In the genomic region with DNA sequence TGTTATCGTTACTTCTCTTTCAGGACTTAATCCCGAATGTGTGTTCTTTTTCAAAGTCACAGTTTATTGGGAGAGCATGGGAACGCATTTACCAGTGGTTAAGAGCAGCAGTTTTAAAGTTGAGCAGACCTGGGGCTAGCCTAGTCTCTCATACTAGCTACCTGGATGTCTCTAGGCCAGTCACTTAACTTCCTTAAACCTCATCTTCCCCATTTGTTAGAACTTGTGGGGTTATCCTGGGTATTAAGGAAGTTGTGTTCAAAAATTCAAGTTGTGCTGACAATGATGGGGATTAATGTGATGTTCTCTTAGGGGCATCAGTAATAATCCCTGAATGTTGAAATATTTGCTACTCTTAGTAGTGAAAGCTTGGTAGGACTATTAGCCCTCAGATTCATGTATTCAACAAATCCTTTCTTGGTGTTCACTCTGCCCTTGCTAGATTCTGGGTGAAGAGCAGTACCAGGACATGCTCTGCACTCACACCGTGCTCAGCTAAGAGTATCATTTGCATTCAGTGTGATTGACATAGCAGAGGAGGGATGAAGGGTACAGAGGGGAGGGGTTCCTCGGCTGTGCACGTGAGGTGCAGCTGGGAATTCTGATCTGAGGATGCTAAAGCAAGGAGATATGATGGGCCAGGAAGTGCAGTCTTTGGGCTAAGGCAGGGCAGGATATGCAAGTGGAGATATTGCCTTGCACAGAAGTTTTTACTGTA, we compare ENCODE assay signal across 23 cellular contexts.
DNase-seq lines count a peak whose midpoint lies in the region; ATAC-seq and TF ChIP-seq lines count a peak whose summit lies in the region.
"Had no signal": no experiment of that assay in that cellular context is flagged by ENCODE, and none has a peak within 500 bp of the region (broad histone marks: within the 10 kb centered on the region; RNA-seq: fewer than 3 reads in every experiment).

No MANE protein-coding gene starts in this region.

- H3K4me3 Mint-ChIP-seq in WTC11 (no peak overlapping the region), nephron (no peak overlapping the region)
- H3K4me3 Mint-ChIP-seq in CD8-positive, alpha-beta memory T cell: no peak overlapping the region
- H3K4me3 Mint-ChIP-seq: CD4-positive, alpha-beta T cell; stimulated activated naive CD8-positive, alpha-beta T cell treated with anti-CD3 and anti-CD28 coated beads, Interleukin-15, Interleukin-2, amounts not matched to agents 100 ng/mL and 50 ng/mL, for 24 hours had no signal

- CTCF ChIA-PET in HEK293 (lab: Yijun Ruan, JAX) (interaction anchor here (0.7 kb wide), 1 partner anchor 61 kb away, joined by 3 read pairs; no protein-coding TSS in a partner anchor), WTC11 (lab: Charles Lee) (no interaction called here)
- CTCF ChIA-PET in CD8-positive, alpha-beta memory T cell (lab: Charles Lee): no interaction called here

- H3K36me3 Mint-ChIP-seq in WTC11 (peaks cover 2% of the 10 kb centered on the region; the same call in 1 of the 2 replicates), nephron (ENCODE audit: low read depth) (no peaks in the 10 kb centered on the region)
- no peaks in the 10 kb centered on the region for H3K36me3 Mint-ChIP-seq in CD8-positive, alpha-beta memory T cell

- peak; percentile 52 for DNase-seq in CD1c-positive myeloid dendritic cell (ENCODE audit: extremely low spot score)
- DNase-seq in WTC11 (ENCODE audit: low spot score): no peak
- DNase-seq in CD8-positive, alpha-beta memory T cell: no peak
- DNase-seq in HCEC 1CT: no peak
- no peak for DNase-seq in GM19240 (ENCODE audit: insufficient read length, low spot score)
- DNase-seq: activated CD4-positive, alpha-beta T cell treated with anti-CD3 and anti-CD28 coated beads, Interleukin-2, amount 50 U/mL, for 1 hour; activated T-cell treated with anti-CD3 and anti-CD28 coated beads, Interleukin-2, amount 50 U/mL, for 48 hours; CD4-positive, alpha-beta T cell; cerebellar nuclear complex; dorsolateral prefrontal cortex; EL; hypothalamus; mesendoderm; MM.1S; NCI-H2171; NCI-H524; RPMI8226 had no signal

- no peaks in the 10 kb centered on the region for H3K27me3 ChIP-seq in CD8-positive, alpha-beta memory T cell (ENCODE audit: insufficient read depth, low read length, poor library complexity, severe bottlenecking)
- H3K27me3 ChIP-seq: dorsolateral prefrontal cortex had no signal

- no peaks in the 10 kb centered on the region for H3K9me3 ChIP-seq in HEK293 (ENCODE audit: control insufficient read depth, insufficient read depth, low read depth, low read length)
- H3K9me3 ChIP-seq in CD8-positive, alpha-beta memory T cell (ENCODE audit: low read length): no peaks in the 10 kb centered on the region

- ATAC-seq in WTC11 (peak; percentile 67), HG02610 (IDR thresholded peaks at IDR 0.05; ENCODE audit: unreplicated experiment) (no peak)
- ATAC-seq: K562, SK-N-SH treated with all-trans-retinoic acid at 6 μM for 48 hours had no signal

- no peaks in the 10 kb centered on the region; the same call in 1 of the 2 replicates for H3K4me1 ChIP-seq in HEK293 (ENCODE audit: control insufficient read depth, insufficient read depth, low read length)
- H3K4me1 ChIP-seq in CD8-positive, alpha-beta memory T cell (ENCODE audit: insufficient read depth, low read length): no peaks in the 10 kb centered on the region

- H3K4me3 ChIP-seq in HEK293 (ENCODE audit: low read depth, low read length): no peak overlapping the region
- no peak overlapping the region for H3K4me3 ChIP-seq in CD8-positive, alpha-beta memory T cell (ENCODE audit: low read length)
- H3K4me3 ChIP-seq: dorsolateral prefrontal cortex, K562 had no signal

- TF ChIP-seq CTCF in HEK293 (tag by site-specific recombination; IDR thresholded peaks at IDR 0.05): no peak
- no peak for TF ChIP-seq CTCF in WTC11 (IDR thresholded peaks at IDR 0.05)
- no peak for TF ChIP-seq CTCF in nephron (IDR thresholded peaks at IDR 0.05; ENCODE audit: unreplicated experiment in 3 of 3)

- no peaks in the 10 kb centered on the region for H3K36me3 ChIP-seq in HEK293 (ENCODE audit: control insufficient read depth in 2 of 2, insufficient read depth in 1 of 2, low read length in 2 of 2)
- no peaks in the 10 kb centered on the region for H3K36me3 ChIP-seq in CD8-positive, alpha-beta memory T cell (ENCODE audit: insufficient read depth, low read length)

- H3K27ac Mint-ChIP-seq in WTC11 (no peak overlapping the region), nephron (peak overlapping the region in 2 of 3 experiments; percentile 6 to 18)
- no peak overlapping the region for H3K27ac Mint-ChIP-seq in CD8-positive, alpha-beta memory T cell
- H3K27ac Mint-ChIP-seq: CD4-positive, alpha-beta T cell; stimulated activated naive CD8-positive, alpha-beta T cell treated with anti-CD3 and anti-CD28 coated beads, Interleukin-15, Interleukin-2, amounts not matched to agents 100 ng/mL and 50 ng/mL, for 24 hours had no signal

- H3K27ac ChIP-seq in HEK293 (ENCODE audit: extremely low read depth, low read depth, low read length): no peak overlapping the region
- no peak overlapping the region for H3K27ac ChIP-seq in CD8-positive, alpha-beta memory T cell (ENCODE audit: low read depth, low read length)

- POLR2A ChIA-PET in HEK293 (lab: Yijun Ruan, JAX) (no interaction called here), WTC11 (lab: Charles Lee) (no interaction called here)
- POLR2A ChIA-PET in CD8-positive, alpha-beta memory T cell (lab: Charles Lee): no interaction called here

- H3K27me3 Mint-ChIP-seq in WTC11 (ENCODE audit: low read depth): no peaks in the 10 kb centered on the region
- H3K27me3 Mint-ChIP-seq in nephron (ENCODE audit: low read depth): no peaks in the 10 kb centered on the region
- H3K27me3 Mint-ChIP-seq in CD8-positive, alpha-beta memory T cell: peaks cover under 1 to 23% of the 10 kb centered on the region in 2 donors
- H3K27me3 Mint-ChIP-seq: CD4-positive, alpha-beta T cell had no signal

- peaks cover 61% of the 10 kb centered on the region for H3K4me1 Mint-ChIP-seq in WTC11
- peaks cover 51% of the 10 kb centered on the region for H3K4me1 Mint-ChIP-seq in nephron
- no peaks in the 10 kb centered on the region for H3K4me1 Mint-ChIP-seq in CD8-positive, alpha-beta memory T cell

- H3K9me3 Mint-ChIP-seq in WTC11: peaks cover 3% of the 10 kb centered on the region; the same call in 1 of the 2 replicates
- no peaks in the 10 kb centered on the region for H3K9me3 Mint-ChIP-seq in nephron
- peaks cover 0 to 3% (median 0%) of the 10 kb centered on the region in 5 donors for H3K9me3 Mint-ChIP-seq in CD8-positive, alpha-beta memory T cell
- H3K9me3 Mint-ChIP-seq: CD4-positive, alpha-beta T cell had no signal

TF ChIP-seq in HEK293, 187 proteins besides CTCF, POLR2A, EP300 and RAD21:
- TF ChIP-seq FEZF1 (tag by site-specific recombination; IDR thresholded peaks at IDR 0.05) (no peak), ZNF529 (tag by site-specific recombination; IDR thresholded peaks at IDR 0.05; ENCODE audit: insufficient replicate concordance) (peak; percentile 26)

TF ChIP-seq in WTC11, 78 proteins besides CTCF, POLR2A, EP300 and RAD21:
- no peak for TF ChIP-seq IRF2 (CRISPR knock-in tag; IDR thresholded peaks at IDR 0.05; ENCODE audit: borderline replicate concordance, low read depth)
- TF ChIP-seq E2F1 (CRISPR knock-in tag; IDR thresholded peaks at IDR 0.05): no peak

Comparison
In these comparisons a context has a peak if more than half of its experiments do, and no peak if none do; other contexts are left out.
1. H3K27ac Mint-ChIP-seq: peak in nephron (2 of 3); none in WTC11 (single experiment) and CD8-positive, alpha-beta memory T cell (0 of 8).